Comparison of ENCODE assay signal across 9 cellular contexts in genomic region chr12:104750061-104750460, GRCh38.
DNase-seq lines count a peak whose midpoint lies in the region; ATAC-seq and TF ChIP-seq lines count a peak whose summit lies in the region.
"Had no signal": no experiment of that assay in that cellular context is flagged by ENCODE, and none has a peak within 500 bp of the region (broad histone marks: within the 10 kb centered on the region; RNA-seq: fewer than 3 reads in every experiment).

No MANE protein-coding gene starts in this region.

- no peak for DNase-seq in CD8-positive, alpha-beta T cell
- DNase-seq in NCI-H526 (lab: John Stamatoyannopoulos, UW) (peak; percentile 47 to 56), fibroblast of mammary gland (ENCODE audit: low read depth) (peak; percentile 66), GM13977 (ENCODE audit: low spot score) (no peak), NCI-H1105 (lab: John Stamatoyannopoulos, UW) (no peak), nephron progenitor cell (no peak)
- no peak for DNase-seq in activated CD4-positive, alpha-beta T cell treated with anti-CD3 and anti-CD28 coated beads, Interleukin-2, amount 10 ng/mL, durations not matched to agents 7 days and 5 days

- H3K27ac Mint-ChIP-seq in CD8-positive, alpha-beta T cell, result peak overlapping the region; percentile 10
- no peak overlapping the region for H3K27ac Mint-ChIP-seq in activated CD4-positive, alpha-beta T cell treated with anti-CD3 and anti-CD28 coated beads, Interleukin-2, amount 10 ng/mL, durations not matched to agents 7 days and 5 days
- H3K27ac Mint-ChIP-seq in nephron progenitor cell, result no peak overlapping the region
- H3K27ac Mint-ChIP-seq: brain had no signal

- H3K4me3 ChIP-seq in CD8-positive, alpha-beta T cell (ENCODE audit: low read depth, low read length), result no peak overlapping the region
- H3K4me3 ChIP-seq in fibroblast of mammary gland (ENCODE audit: control insufficient read depth, low read depth, low read length), result no peak overlapping the region

- no peaks in the 10 kb centered on the region for H3K9me3 Mint-ChIP-seq in CD8-positive, alpha-beta T cell
- peaks cover 2% of the 10 kb centered on the region for H3K9me3 Mint-ChIP-seq in activated CD4-positive, alpha-beta T cell treated with anti-CD3 and anti-CD28 coated beads, Interleukin-2, amount 10 ng/mL, durations not matched to agents 7 days and 5 days
- no peaks in the 10 kb centered on the region for H3K9me3 Mint-ChIP-seq in nephron progenitor cell

- no peak overlapping the region for H3K27ac ChIP-seq in CD8-positive, alpha-beta T cell (ENCODE audit: low read depth, low read length)

- intact Hi-C loops in CD8-positive, alpha-beta T cell (cut with DNase I, micrococcal nuclease), result no loop called here

- H3K36me3 ChIP-seq in CD8-positive, alpha-beta T cell (ENCODE audit: insufficient read depth, low read length), result no peaks in the 10 kb centered on the region

- no peaks in the 10 kb centered on the region for H3K27me3 ChIP-seq in CD8-positive, alpha-beta T cell (ENCODE audit: insufficient read depth, low read length)

- CTCF ChIA-PET in CD8-positive, alpha-beta T cell (lab: Charles Lee), result no interaction called here
- CTCF ChIA-PET in activated CD4-positive, alpha-beta T cell treated with anti-CD3 and anti-CD28 coated beads, Interleukin-2, amount 10 ng/mL, durations not matched to agents 7 days and 5 days (lab: Charles Lee), result interaction anchor here (0.8 to 0.9 kb wide), 3 partner anchors 9 to 63 kb away, joined by 3 to 4 read pairs (median 3); no protein-coding TSS in a partner anchor

- POLR2A ChIA-PET in CD8-positive, alpha-beta T cell (lab: Charles Lee), result no interaction called here
- POLR2A ChIA-PET in activated CD4-positive, alpha-beta T cell treated with anti-CD3 and anti-CD28 coated beads, Interleukin-2, amount 10 ng/mL, durations not matched to agents 7 days and 5 days (lab: Charles Lee), result interaction anchor here (0.6 kb wide), 1 partner anchor 523 kb away, joined by 3 read pairs; no protein-coding TSS in a partner anchor

- H3K4me1 Mint-ChIP-seq in CD8-positive, alpha-beta T cell (ENCODE audit: low read depth), result peaks cover 56% of the 10 kb centered on the region
- peaks cover 51% of the 10 kb centered on the region for H3K4me1 Mint-ChIP-seq in activated CD4-positive, alpha-beta T cell treated with anti-CD3 and anti-CD28 coated beads, Interleukin-2, amount 10 ng/mL, durations not matched to agents 7 days and 5 days
- H3K4me1 Mint-ChIP-seq in nephron progenitor cell, result peaks cover 51% of the 10 kb centered on the region

- in situ Hi-C loops in GM13977 (cut with MboI; ENCODE audit: low pct_unique_long_range_greater_than_20kb, low sequenced_read_pairs, unreplicated experiment), result no loop called here

- H3K4me3 Mint-ChIP-seq in CD8-positive, alpha-beta T cell, result no peak overlapping the region
- H3K4me3 Mint-ChIP-seq in activated CD4-positive, alpha-beta T cell treated with anti-CD3 and anti-CD28 coated beads, Interleukin-2, amount 10 ng/mL, durations not matched to agents 7 days and 5 days, result no peak overlapping the region
- H3K4me3 Mint-ChIP-seq in nephron progenitor cell, result no peak overlapping the region
- H3K4me3 Mint-ChIP-seq: brain had no signal

- no peak for TF ChIP-seq CTCF in CD8-positive, alpha-beta T cell (IDR thresholded peaks at IDR 0.05)
- TF ChIP-seq CTCF in fibroblast of mammary gland (conservative IDR thresholded peaks at IDR 0.05; ENCODE audit: control insufficient read depth, insufficient read depth, low read depth, low read length) (no peak), GM13977 (IDR thresholded peaks at IDR 0.05; ENCODE audit: extremely low read depth, insufficient read depth, missing control alignments) (no peak), nephron progenitor cell (IDR thresholded peaks at IDR 0.05) (no peak)

- peaks cover 6% of the 10 kb centered on the region for H3K36me3 Mint-ChIP-seq in CD8-positive, alpha-beta T cell
- peaks cover 12% of the 10 kb centered on the region for H3K36me3 Mint-ChIP-seq in activated CD4-positive, alpha-beta T cell treated with anti-CD3 and anti-CD28 coated beads, Interleukin-2, amount 10 ng/mL, durations not matched to agents 7 days and 5 days (ENCODE audit: low read depth)
- no peaks in the 10 kb centered on the region for H3K36me3 Mint-ChIP-seq in nephron progenitor cell (ENCODE audit: low read depth)
- H3K36me3 Mint-ChIP-seq: brain had no signal

- H3K27me3 Mint-ChIP-seq in CD8-positive, alpha-beta T cell (ENCODE audit: low read depth), result no peaks in the 10 kb centered on the region
- H3K27me3 Mint-ChIP-seq in activated CD4-positive, alpha-beta T cell treated with anti-CD3 and anti-CD28 coated beads, Interleukin-2, amount 10 ng/mL, durations not matched to agents 7 days and 5 days, result no peaks in the 10 kb centered on the region
- peaks cover 3% of the 10 kb centered on the region for H3K27me3 Mint-ChIP-seq in nephron progenitor cell (ENCODE audit: low read depth, poor library complexity)

- peaks cover 19% of the 10 kb centered on the region for H3K4me1 ChIP-seq in CD8-positive, alpha-beta T cell (ENCODE audit: insufficient read depth, low read length)

- ATAC-seq in CD8-positive, alpha-beta T cell, result no peak
- ATAC-seq in GM21737 (IDR thresholded peaks at IDR 0.05; ENCODE audit: unreplicated experiment), result peak; percentile 57

- no peaks in the 10 kb centered on the region for H3K9me3 ChIP-seq in CD8-positive, alpha-beta T cell (ENCODE audit: low read length)

Comparison
In these comparisons a context has a peak if more than half of its experiments do, and no peak if none do; other contexts are left out.
1. DNase-seq: peak in NCI-H526 (2 of 2) and fibroblast of mammary gland (single experiment); none in CD8-positive, alpha-beta T cell (0 of 7), GM13977 (single experiment), NCI-H1105 (single experiment), activated CD4-positive, alpha-beta T cell treated with anti-CD3 and anti-CD28 coated beads, Interleukin-2, amount 10 ng/mL, durations not matched to agents 7 days and 5 days (single experiment) and nephron progenitor cell (single experiment).